ENCODE assay signal across 8 cellular contexts in the genomic region with DNA sequence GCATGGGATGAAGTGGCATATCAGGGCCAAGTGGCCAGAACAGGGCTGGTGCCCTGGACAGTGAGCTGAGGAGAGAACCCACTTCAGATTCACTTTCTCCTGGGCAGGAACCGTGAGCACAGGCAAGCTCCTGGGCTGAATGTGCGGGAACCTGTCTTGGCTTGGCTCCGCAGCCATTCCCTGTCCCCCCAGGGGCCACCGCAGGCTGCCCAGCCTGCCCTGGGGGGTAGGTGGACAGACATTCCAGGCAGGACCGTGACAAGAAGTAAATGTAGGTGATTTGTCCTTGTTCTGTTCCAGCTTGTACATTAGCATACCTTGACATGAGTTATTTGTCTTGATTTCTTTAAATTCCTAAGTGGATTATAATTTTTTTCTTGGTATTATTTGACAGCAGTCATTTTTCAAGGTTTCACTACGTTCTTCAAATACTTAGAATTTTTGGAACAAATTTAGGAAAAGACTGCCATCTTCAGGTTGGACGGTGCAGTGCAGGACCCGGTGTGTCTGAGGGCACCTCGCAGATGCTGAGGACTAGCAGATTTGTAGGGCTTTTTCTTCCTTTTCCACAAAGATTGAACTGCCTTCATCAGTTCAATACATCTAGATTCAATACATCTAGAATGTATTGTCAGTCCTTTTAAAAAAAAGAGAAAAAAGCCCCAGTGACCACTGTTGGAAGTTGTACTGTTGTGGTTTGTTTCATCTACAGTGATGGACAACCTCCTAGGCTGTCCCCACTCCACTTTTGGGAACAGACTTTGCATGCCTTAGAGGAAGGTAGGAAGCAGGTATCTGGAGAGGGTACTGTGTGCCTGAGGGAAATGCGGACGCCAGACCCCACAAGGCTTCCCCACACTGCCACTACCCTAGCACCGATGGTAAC.
A peak's percentile ranks its signal among the peaks of the same experiment; 100 is the strongest.
DNase-seq lines count a peak whose midpoint lies in the region; ATAC-seq and TF ChIP-seq lines count a peak whose summit lies in the region.

No MANE protein-coding gene starts in this region.

- no peaks in the 10 kb centered on the region for H3F3A ChIP-seq in Loucy (ENCODE audit: low read depth)

- TF ChIP-seq CTCF in Loucy (conservative IDR thresholded peaks at IDR 0.05; ENCODE audit: low read length) (peak; percentile 89), brain microvascular endothelial cell (IDR thresholded peaks at IDR 0.05; ENCODE audit: low read depth, low read length, missing control alignments) (peak; percentile 88)

- H2AFZ ChIP-seq in Loucy (ENCODE audit: low read length): no peak overlapping the region

- ATAC-seq in HG03280 (IDR thresholded peaks at IDR 0.05; ENCODE audit: unreplicated experiment): no peak

- no peak overlapping the region for H3K9ac ChIP-seq in Loucy (ENCODE audit: low read depth, low read length, poor library complexity, severe bottlenecking)

- in situ Hi-C loops in brain microvascular endothelial cell (cut with HindIII; ENCODE audit: low pct_ligation_motif_present, low sequenced_read_pairs): no loop called here

- no peaks in the 10 kb centered on the region for H3K79me2 ChIP-seq in Loucy (ENCODE audit: insufficient read depth, low read length)

- no peaks in the 10 kb centered on the region for H3K27me3 ChIP-seq in Loucy (ENCODE audit: insufficient read depth, low read length, poor library complexity, severe bottlenecking)
- H3K27me3 ChIP-seq in brain microvascular endothelial cell (replicated peaks): no peaks in the 10 kb centered on the region

- H3K27ac ChIP-seq in brain microvascular endothelial cell: no peak overlapping the region

- no peaks in the 10 kb centered on the region for H3K4me1 ChIP-seq in Loucy (ENCODE audit: insufficient read depth, low read length, poor library complexity, severe bottlenecking)

- H3K9me2 ChIP-seq in Loucy (replicated peaks; ENCODE audit: low read depth, low read length): no peaks in the 10 kb centered on the region

- H4K20me1 ChIP-seq in Loucy (ENCODE audit: insufficient read depth, low read length, poor library complexity, severe bottlenecking): no peaks in the 10 kb centered on the region

- peak; percentile 22 for DNase-seq in activated gamma-delta T cell treated with Interleukin-2 at 50 U/mL for 16 hours
- no peak for DNase-seq in activated gamma-delta T cell (lab: John Stamatoyannopoulos, UW)
- DNase-seq in SW480 (ENCODE audit: low spot score): peak; percentile 27
- peak; percentile 66 for DNase-seq in brain microvascular endothelial cell
- DNase-seq in islet precursor cell: peak; percentile 75
- peak; percentile 53 for DNase-seq in stimulated activated CD4-positive, alpha-beta T cell treated with anti-CD3 and anti-CD28 coated beads, Interleukin-1b, Interleukin-23, amount 100 ng/mL, for 48 hours

- H3K36me3 ChIP-seq in Loucy (ENCODE audit: insufficient read depth, low read length): no peaks in the 10 kb centered on the region
- H3K36me3 ChIP-seq in brain microvascular endothelial cell (replicated peaks): peaks cover 20% of the 10 kb centered on the region

- H3K4me3 ChIP-seq in Loucy (ENCODE audit: low read length, poor library complexity, severe bottlenecking): no peak overlapping the region
- H3K4me3 ChIP-seq in brain microvascular endothelial cell (ENCODE audit: low read depth, low read length): no peak overlapping the region

- no peaks in the 10 kb centered on the region for H3K9me3 ChIP-seq in Loucy (ENCODE audit: insufficient read depth, low read depth, low read length)

- no peak overlapping the region for H3K4me2 ChIP-seq in Loucy (ENCODE audit: low read depth, low read length, poor library complexity, severe bottlenecking)
